In the genomic region with DNA sequence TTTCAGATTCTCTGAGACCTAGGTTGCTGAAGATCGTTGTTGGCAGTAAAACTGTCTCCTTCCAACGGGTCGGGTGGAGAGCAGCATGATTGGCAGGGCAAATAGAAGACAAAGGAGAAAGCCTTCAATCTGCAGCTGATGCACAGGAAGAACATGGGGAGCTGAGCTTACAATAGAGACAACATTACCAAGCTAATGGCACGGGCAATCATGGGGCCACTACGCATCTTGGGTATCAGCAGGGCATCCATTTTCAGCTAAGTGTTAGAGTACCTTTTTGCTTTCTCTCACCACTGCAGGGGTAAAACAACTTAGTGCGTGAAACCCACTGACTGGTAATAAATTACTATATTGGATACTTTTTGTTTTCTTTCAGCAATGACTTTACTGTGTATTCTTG, we compare ENCODE assay signal across 22 cellular contexts.
"Had no signal": no experiment of that assay in that cellular context is flagged by ENCODE, and none has a peak within 500 bp of the region (broad histone marks: within the 10 kb centered on the region; RNA-seq: fewer than 3 reads in every experiment).

No MANE protein-coding gene starts in this region.

- H3K9me3 ChIP-seq: body of pancreas, psoas muscle, right lobe of liver, transverse colon had no signal

- H3K4me2 ChIP-seq: smooth muscle cell had no signal

- H3K27me3 ChIP-seq: body of pancreas, foreskin keratinocyte, right lobe of liver, transverse colon had no signal

- H3K4me3 ChIP-seq: body of pancreas, coronary artery, psoas muscle, right lobe of liver, smooth muscle cell, transverse colon had no signal

- DNase-seq: activated CD4-positive, alpha-beta T cell treated with anti-CD3 and anti-CD28 coated beads, Interleukin-2, amount 10 ng/mL, durations not matched to agents 24 days and 14 days; activated CD4-positive, CD25-positive, alpha-beta regulatory T cell; activated CD8-positive, alpha-beta memory T cell treated with anti-CD3 and anti-CD28 coated beads, Interleukin-2, amount 50 U/mL, for 4 hours; activated CD8-positive, alpha-beta T cell treated with anti-CD3 and anti-CD28 coated beads, Interleukin-2, amount 10 ng/mL, durations not matched to agents 7 days and 5 days; activated gamma-delta T cell treated with Interleukin-2 at 50 U/mL for 16 hours; activated T-cell treated with anti-CD3 and anti-CD28 coated beads, Interleukin-2, amount 50 U/mL, for 72 hours; amniotic stem cell; body of pancreas; central memory CD4-positive, alpha-beta T cell; effector memory CD4-positive, alpha-beta T cell; foreskin keratinocyte; immature natural killer cell; nephron progenitor cell; psoas muscle; right lobe of liver; stimulated activated CD4-positive, alpha-beta T cell treated with anti-CD3 and anti-CD28 coated beads, Interleukin-4, amount 100 ng/mL, for 4 hours; stimulated activated CD8-positive, alpha-beta memory T cell treated with anti-CD3 and anti-CD28 coated beads, Interleukin-4, amount 100 ng/mL, for 48 hours; stimulated activated naive CD4-positive, alpha-beta T cell treated with Interleukin-2 at 50 U/mL for 16 hours; substantia nigra; transverse colon had no signal

- H3K27ac ChIP-seq: body of pancreas, coronary artery, foreskin keratinocyte, psoas muscle, right lobe of liver, transverse colon had no signal

- H3K36me3 ChIP-seq: right lobe of liver, transverse colon had no signal
